Comparison of ENCODE assay signal across 18 cellular contexts in the genomic region with DNA sequence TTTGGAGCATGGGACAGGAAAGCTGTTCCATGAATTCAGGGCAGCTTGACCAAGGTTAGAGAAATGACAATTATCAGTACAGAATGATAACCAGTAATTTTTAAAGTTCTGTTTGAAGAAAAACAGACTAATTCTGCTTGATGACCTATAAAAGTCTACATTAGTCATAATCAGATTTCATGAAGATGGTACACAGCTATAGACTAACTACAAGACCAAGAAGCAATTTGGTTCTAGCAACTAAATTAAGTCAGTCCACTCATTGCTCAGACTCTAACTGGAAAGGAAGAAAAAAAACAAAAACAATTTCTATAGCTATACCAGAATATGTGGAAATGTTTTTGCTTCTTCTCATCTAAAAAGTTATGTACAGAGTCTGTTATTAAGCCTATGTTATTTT. TPM values are rescaled to one million over a fixed set of nuclear protein-coding genes. Genes with fewer than 3 reads are reported as not detected.
DNase-seq lines count a peak whose midpoint lies in the region; ATAC-seq and TF ChIP-seq lines count a peak whose summit lies in the region.
"Had no signal": no experiment of that assay in that cellular context is flagged by ENCODE, and none has a peak within 500 bp of the region (broad histone marks: within the 10 kb centered on the region; RNA-seq: fewer than 3 reads in every experiment).

No MANE protein-coding gene starts in this region.

- no peak overlapping the region for H2AK5ac ChIP-seq in trophoblast cell (ENCODE audit: low read length)

- no peak overlapping the region for H2BK5ac ChIP-seq in trophoblast cell (ENCODE audit: low read depth, low read length, poor library complexity)

- intact Hi-C loops in thyroid gland (cut with DNase I), result no loop called here

- H2BK120ac ChIP-seq in trophoblast cell (ENCODE audit: insufficient read depth, low read length, poor library complexity), result no peak overlapping the region

- CTCF ChIA-PET in SK-N-SH (lab: Yijun Ruan, JAX), result no interaction called here

- no peak overlapping the region for H4K12ac ChIP-seq in trophoblast cell (ENCODE audit: low read depth, low read length)

- POLR2A ChIA-PET in SK-N-SH (lab: Yijun Ruan, JAX), result no interaction called here

- no peaks in the 10 kb centered on the region for H3K79me1 ChIP-seq in trophoblast cell (ENCODE audit: low read length)

- H3K27ac ChIP-seq in SK-N-SH (ENCODE audit: low read depth in 2 of 2, low read length in 1 of 2), result no peak overlapping the region
- H3K27ac ChIP-seq in SK-N-MC, result peak overlapping the region; percentile 43; the same call in 1 of the 2 replicates
- no peak overlapping the region for H3K27ac ChIP-seq in trophoblast cell (ENCODE audit: low read depth, low read length)
- H3K27ac ChIP-seq in right atrium auricular region, result no peak overlapping the region
- no peak overlapping the region for H3K27ac ChIP-seq in thyroid gland
- H3K27ac ChIP-seq: 22Rv1, BLaER1, GM23248, HL-60 had no signal

- H3F3A ChIP-seq in SK-N-SH (replicated peaks; ENCODE audit: insufficient read depth), result no peaks in the 10 kb centered on the region

- H3K4me1 ChIP-seq in SK-N-SH (ENCODE audit: control insufficient read depth in 1 of 2, insufficient read depth in 2 of 2, low read depth in 1 of 2, low read length in 1 of 2) (peaks cover 3 to 10% of the 10 kb centered on the region in 2 experiments; a peak in 2 of 4 replicates), trophoblast cell (ENCODE audit: control insufficient read depth in 1 of 2, insufficient read depth in 2 of 2, low read length in 2 of 2) (no peaks in the 10 kb centered on the region), right atrium auricular region (peaks cover 0 to 44% of the 10 kb centered on the region in 2 donors), thyroid gland (peaks cover 31 to 37% of the 10 kb centered on the region in 2 donors)

- peaks cover 24% of the 10 kb centered on the region; the same call in 1 of the 2 replicates for H4K20me1 ChIP-seq in SK-N-SH (ENCODE audit: insufficient read depth)

- peak overlapping the region; percentile 47 for H3K4ac ChIP-seq in trophoblast cell (ENCODE audit: low read depth, low read length)

- no peak overlapping the region for H3K18ac ChIP-seq in trophoblast cell (ENCODE audit: low read length)

- H2BK12ac ChIP-seq in trophoblast cell (ENCODE audit: low read length), result no peak overlapping the region

- no peak overlapping the region for H4K91ac ChIP-seq in trophoblast cell (ENCODE audit: low read depth, low read length)

- no peak for TF ChIP-seq RAD21 in SK-N-SH (IDR thresholded peaks at IDR 0.05; ENCODE audit: low read length)

- TF ChIP-seq CTCF in SK-N-SH (IDR thresholded peaks at IDR 0.05) (no peak), right atrium auricular region (IDR thresholded peaks at IDR 0.05) (no peak), thyroid gland (IDR thresholded peaks at IDR 0.05) (no peak)

- H3K36me3 ChIP-seq in SK-N-SH (replicated peaks in 1 of 2; ENCODE audit: control insufficient read depth in 1 of 2, insufficient read depth in 2 of 2, low read length in 1 of 2) (no peaks in the 10 kb centered on the region), SK-N-MC (ENCODE audit: insufficient read depth, low read length) (no peaks in the 10 kb centered on the region), trophoblast cell (ENCODE audit: control insufficient read depth in 1 of 2, insufficient read depth in 2 of 2, low read length in 2 of 2) (no peaks in the 10 kb centered on the region), right atrium auricular region (no peaks in the 10 kb centered on the region), thyroid gland (no peaks in the 10 kb centered on the region)
- H3K36me3 ChIP-seq: BLaER1, HAP-1 had no signal

- H3K9me3 ChIP-seq in SK-N-SH (no peaks in the 10 kb centered on the region), SK-N-MC (ENCODE audit: low read depth, low read length) (no peaks in the 10 kb centered on the region), trophoblast cell (ENCODE audit: insufficient read depth, low read depth, low read length) (no peaks in the 10 kb centered on the region), right atrium auricular region (no peaks in the 10 kb centered on the region), thyroid gland (no peaks in the 10 kb centered on the region)
- H3K9me3 ChIP-seq: BLaER1, HAP-1 had no signal

- H3K27me3 ChIP-seq in SK-N-SH (ENCODE audit: insufficient read depth) (no peaks in the 10 kb centered on the region), trophoblast cell (ENCODE audit: insufficient read depth, low read length) (no peaks in the 10 kb centered on the region), right atrium auricular region (no peaks in the 10 kb centered on the region), thyroid gland (no peaks in the 10 kb centered on the region)
- H3K27me3 ChIP-seq: BLaER1 had no signal

- H3K79me2 ChIP-seq in SK-N-SH (ENCODE audit: insufficient read depth), result peaks cover 95% of the 10 kb centered on the region
- peaks cover 3% of the 10 kb centered on the region for H3K79me2 ChIP-seq in trophoblast cell (ENCODE audit: control insufficient read depth, insufficient read depth, low read length, poor library complexity)

- H3K23ac ChIP-seq in trophoblast cell (ENCODE audit: low read length), result no peak overlapping the region

- no peak overlapping the region for H3K14ac ChIP-seq in trophoblast cell (ENCODE audit: low read length)

- no peak for TF ChIP-seq EP300 in SK-N-SH (IDR thresholded peaks at IDR 0.05; ENCODE audit: borderline replicate concordance in 1 of 2, low read depth in 1 of 2, low read length in 1 of 2)

- TF ChIP-seq POLR2A in thyroid gland (IDR thresholded peaks at IDR 0.05), result no peak

- peak; percentile 45; the same call in 2 of the 3 replicates for ATAC-seq in SK-N-SH treated with all-trans-retinoic acid at 6 μM for 48 hours
- ATAC-seq: GM12878 had no signal

- no peak overlapping the region for H3K4me2 ChIP-seq in SK-N-SH
- no peak overlapping the region for H3K4me2 ChIP-seq in trophoblast cell (ENCODE audit: low read length)
- H3K4me2 ChIP-seq: BLaER1 had no signal

- no peak overlapping the region for H3K9ac ChIP-seq in SK-N-SH
- no peak overlapping the region for H3K9ac ChIP-seq in SK-N-MC (ENCODE audit: insufficient read length)
- H3K9ac ChIP-seq in trophoblast cell (ENCODE audit: low read length), result no peak overlapping the region
- H3K9ac ChIP-seq: BLaER1, GM23248 had no signal

- no peak for DNase-seq in SK-N-SH
- DNase-seq in SK-N-MC (ENCODE audit: low read depth, low spot score), result no peak
- DNase-seq in trophoblast cell, result no peak
- DNase-seq in stimulated activated CD8-positive, alpha-beta memory T cell treated with anti-CD3 and anti-CD28 coated beads, Interleukin-4, amount 100 ng/mL, for 48 hours, result no peak
- no peak for DNase-seq in right atrium auricular region (ENCODE audit: low spot score)
- DNase-seq in thyroid gland, result no peak
- DNase-seq: Calu3; CD4-positive, alpha-beta memory T cell; DMS53; DND-41; EL; GM23248 had no signal

- no peaks in the 10 kb centered on the region for H3K9me2 ChIP-seq in SK-N-SH

- H3K4me3 ChIP-seq in SK-N-SH (ENCODE audit: low read depth in 2 of 2, low read length in 1 of 2) (no peak overlapping the region), SK-N-MC (no peak overlapping the region), trophoblast cell (ENCODE audit: low read depth, low read length) (no peak overlapping the region), right atrium auricular region (no peak overlapping the region), thyroid gland (replicated peaks in 1 of 3) (no peak overlapping the region)
- H3K4me3 ChIP-seq: BLaER1, GM12878, GM23248, HAP-1 had no signal

- H2AFZ ChIP-seq in SK-N-SH (ENCODE audit: low read depth) (no peak overlapping the region), trophoblast cell (ENCODE audit: insufficient read depth, low read length, poor library complexity) (no peak overlapping the region)
- H2AFZ ChIP-seq: GM23248 had no signal

- H4K8ac ChIP-seq in trophoblast cell (ENCODE audit: low read depth, low read length), result no peak overlapping the region

TF ChIP-seq in SK-N-SH treated with all-trans-retinoic acid at 6 μM for 48 hours, 23 proteins besides CTCF, POLR2A, EP300 and RAD21 (continues in another document):
- TF ChIP-seq BACH2 (CRISPR knock-in tag; IDR thresholded peaks at IDR 0.05; ENCODE audit: borderline replicate concordance) (no peak), OSR1 (CRISPR knock-in tag; IDR thresholded peaks at IDR 0.05) (no peak), ZFP30 (CRISPR knock-in tag; IDR thresholded peaks at IDR 0.05) (no peak), ARNTL (CRISPR knock-in tag; IDR thresholded peaks at IDR 0.05; ENCODE audit: borderline replicate concordance, low read depth) (no peak), TOX (CRISPR knock-in tag; IDR thresholded peaks at IDR 0.05; ENCODE audit: borderline replicate concordance) (no peak), ZNF565 (CRISPR knock-in tag; conservative IDR thresholded peaks at IDR 0.05; ENCODE audit: low read depth) (no peak), GLIS3 (CRISPR knock-in tag; IDR thresholded peaks at IDR 0.05) (no peak), ZC3H10 (CRISPR knock-in tag; IDR thresholded peaks at IDR 0.05) (no peak), ISL1 (CRISPR knock-in tag; IDR thresholded peaks at IDR 0.05) (no peak), TCF4 (CRISPR knock-in tag; IDR thresholded peaks at IDR 0.05; ENCODE audit: borderline replicate concordance) (no peak)

TF ChIP-seq in SK-N-SH, 30 proteins besides CTCF, POLR2A, EP300 and RAD21 (continues in another document):
- TF ChIP-seq, protein P1, sequence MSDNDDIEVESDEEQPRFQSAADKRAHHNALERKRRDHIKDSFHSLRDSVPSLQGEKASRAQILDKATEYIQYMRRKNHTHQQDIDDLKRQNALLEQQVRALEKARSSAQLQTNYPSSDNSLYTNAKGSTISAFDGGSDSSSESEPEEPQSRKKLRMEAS (IDR thresholded peaks at IDR 0.05; ENCODE audit: low read depth), result no peak
- TF ChIP-seq TCF12 (IDR thresholded peaks at IDR 0.05) (no peak), GABPA (IDR thresholded peaks at IDR 0.05; ENCODE audit: low read depth) (no peak), SMC3 (IDR thresholded peaks at IDR 0.05; ENCODE audit: low read depth, low read length) (no peak), NRF1 (IDR thresholded peaks at IDR 0.05; ENCODE audit: low read depth, low read length) (no peak), EZH2phosphoT487 (IDR thresholded peaks at IDR 0.05; ENCODE audit: borderline replicate concordance, low read depth) (no peak), CHD2 (IDR thresholded peaks at IDR 0.05; ENCODE audit: low read length, partially characterized antibody) (no peak)
- TF ChIP-seq, protein P2, sequence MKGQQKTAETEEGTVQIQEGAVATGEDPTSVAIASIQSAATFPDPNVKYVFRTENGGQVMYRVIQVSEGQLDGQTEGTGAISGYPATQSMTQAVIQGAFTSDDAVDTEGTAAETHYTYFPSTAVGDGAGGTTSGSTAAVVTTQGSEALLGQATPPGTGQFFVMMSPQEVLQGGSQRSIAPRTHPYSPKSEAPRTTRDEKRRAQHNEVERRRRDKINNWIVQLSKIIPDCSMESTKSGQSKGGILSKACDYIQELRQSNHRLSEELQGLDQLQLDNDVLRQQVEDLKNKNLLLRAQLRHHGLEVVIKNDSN (IDR thresholded peaks at IDR 0.05; ENCODE audit: borderline replicate concordance, low read depth), result no peak

RNA-seq across cellular contexts. Expression of a gene that starts 24.9 kb away (rescaled TPM):
- polyA plus RNA-seq in SK-N-SH (2012; rRNA removed), result 2.9 and 5.8 TPM in 2 replicates
- 4.5 and 4.6 TPM in 2 replicates for polyA plus RNA-seq in SK-N-SH (2012; cell fraction: cytosol; rRNA removed)
- polyA plus RNA-seq in SK-N-SH (2012; cell fraction: nucleus; rRNA removed), result 14.4 and 18.9 TPM in 2 replicates
- polyA plus RNA-seq in trophoblast cell (2013), result 51.3 and 51.5 TPM in 2 replicates
- total RNA-seq in right atrium auricular region (10 to 100 TPM; 45.8 to 55.2 TPM), thyroid gland (100 to 1,000 TPM in 3 of 4 donors, 10 to 100 TPM in 1; 81.4 to 210 (median 122) TPM)
